ENCODE assay signal across 12 cellular contexts in the genomic region with DNA sequence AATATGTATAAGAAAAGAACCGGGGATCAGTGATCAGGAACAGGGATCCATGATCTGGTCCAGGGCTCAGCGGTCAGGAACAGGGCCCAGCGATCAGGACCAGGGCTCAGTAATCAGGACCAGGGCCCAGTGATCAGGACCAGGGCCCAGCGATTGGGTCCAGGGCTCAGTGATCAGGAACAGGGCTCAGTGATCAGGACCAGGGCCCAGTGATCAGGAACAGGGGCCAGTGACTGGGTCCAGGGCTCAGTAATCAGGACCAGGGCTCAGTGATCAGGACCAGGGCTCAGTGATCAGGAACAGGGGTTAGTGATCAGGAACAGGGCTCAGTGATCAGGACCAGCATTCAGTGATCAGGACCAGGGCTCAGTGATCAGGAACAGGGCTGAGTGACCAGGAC. TPM values are rescaled to one million over a fixed set of nuclear protein-coding genes. Genes with fewer than 3 reads are reported as not detected.
DNase-seq lines count a peak whose midpoint lies in the region; ATAC-seq and TF ChIP-seq lines count a peak whose summit lies in the region.
"Had no signal": no experiment of that assay in that cellular context is flagged by ENCODE, and none has a peak within 500 bp of the region (broad histone marks: within the 10 kb centered on the region; RNA-seq: fewer than 3 reads in every experiment).

No MANE protein-coding gene starts in this region.

- peak; percentile 56 for DNase-seq in activated effector memory CD4-positive, alpha-beta T cell treated with anti-CD3 and anti-CD28 coated beads, Interleukin-2, amount 50 U/mL, for 16 hours
- no peak for DNase-seq in activated effector memory CD4-positive, alpha-beta T cell treated with Interleukin-2 at 50 U/mL for 16 hours
- DNase-seq in hepatocyte (ENCODE audit: low spot score) (peak; percentile 51), MG63 (no peak)
- DNase-seq in stimulated activated naive B cell treated with anti-CD40 and anti-IgM and Interleukin-4, amounts not matched to agents 10 μg/mL and 1 μg/mL and 100 μg/mL, for 72 hours, result no peak
- DNase-seq: mesenchymal stem cell, NCI-H446 treated with DMSO at 0.1 percent for 48 hours had no signal

- H2AFZ ChIP-seq in SU-DHL-6 (ENCODE audit: low read depth, low read length, severe bottlenecking), result no peak overlapping the region
- no peak overlapping the region for H2AFZ ChIP-seq in hepatocyte

- H3F3A ChIP-seq in SU-DHL-6 (ENCODE audit: insufficient read depth), result peaks cover 24% of the 10 kb centered on the region

- H3K9me3 ChIP-seq in SU-DHL-6 (ENCODE audit: insufficient read depth, low read length) (no peaks in the 10 kb centered on the region), hepatocyte (ENCODE audit: low read depth) (no peaks in the 10 kb centered on the region), MG63 (no peaks in the 10 kb centered on the region)
- H3K9me3 ChIP-seq: ascending aorta, right lobe of liver had no signal

- H3K4me1 ChIP-seq in hepatocyte (ENCODE audit: insufficient read depth), result no peaks in the 10 kb centered on the region
- H3K4me1 ChIP-seq: ascending aorta had no signal

- H3K36me3 ChIP-seq in SU-DHL-6 (ENCODE audit: low read length) (no peaks in the 10 kb centered on the region), hepatocyte (replicated peaks; ENCODE audit: insufficient read depth, low read depth) (no peaks in the 10 kb centered on the region), MG63 (no peaks in the 10 kb centered on the region)
- H3K36me3 ChIP-seq: ascending aorta, right lobe of liver had no signal

- 61% methylated on average over 4 of the region's 4 CpGs for WGBS in hepatocyte (ENCODE audit: low lambda C conversion rate, missing lambda C conversion rate)

- no peaks in the 10 kb centered on the region for H3K79me2 ChIP-seq in SU-DHL-6 (ENCODE audit: insufficient read depth, low read length)
- no peaks in the 10 kb centered on the region for H3K79me2 ChIP-seq in hepatocyte

- H3K9me3 Mint-ChIP-seq in stimulated activated naive B cell treated with anti-CD40 and anti-IgM and Interleukin-4, amounts not matched to agents 10 μg/mL and 1 μg/mL and 100 μg/mL, for 72 hours, result peaks cover 5 to 13% of the 10 kb centered on the region in 2 donors

- H3K27me3 ChIP-seq in SU-DHL-6 (ENCODE audit: low read length) (no peaks in the 10 kb centered on the region), hepatocyte (no peaks in the 10 kb centered on the region), MG63 (no peaks in the 10 kb centered on the region)
- H3K27me3 ChIP-seq: ascending aorta, right lobe of liver had no signal

- peak overlapping the region; percentile 100 for H3K27ac Mint-ChIP-seq in stimulated activated naive B cell treated with anti-CD40 and anti-IgM and Interleukin-4, amounts not matched to agents 10 μg/mL and 1 μg/mL and 100 μg/mL, for 72 hours

- H3K27me3 Mint-ChIP-seq in stimulated activated naive B cell treated with anti-CD40 and anti-IgM and Interleukin-4, amounts not matched to agents 10 μg/mL and 1 μg/mL and 100 μg/mL, for 72 hours, result no peaks in the 10 kb centered on the region

- no peak for ATAC-seq in stimulated activated naive B cell treated with anti-CD40 and anti-IgM and Interleukin-4, amounts not matched to agents 10 μg/mL and 1 μg/mL and 100 μg/mL, for 72 hours (replicated peaks)
- no peak for ATAC-seq in HG02852 (IDR thresholded peaks at IDR 0.05; ENCODE audit: unreplicated experiment)
- ATAC-seq in HG02885 (IDR thresholded peaks at IDR 0.05; ENCODE audit: poor library complexity, unreplicated experiment), result no peak

- H3K27ac ChIP-seq in SU-DHL-6 (ENCODE audit: low read depth, low read length) (peak overlapping the region; percentile 99), hepatocyte (no peak overlapping the region)
- H3K27ac ChIP-seq: ascending aorta had no signal

- H3K4me3 ChIP-seq in SU-DHL-6 (ENCODE audit: insufficient read depth, low read length, poor library complexity, severe bottlenecking) (no peak overlapping the region), hepatocyte (no peak overlapping the region), MG63 (no peak overlapping the region)
- H3K4me3 ChIP-seq: ascending aorta, right lobe of liver had no signal

- H3K9me2 ChIP-seq in SU-DHL-6 (replicated peaks; ENCODE audit: insufficient read depth, low read length) (no peaks in the 10 kb centered on the region), hepatocyte (replicated peaks; ENCODE audit: insufficient read depth) (no peaks in the 10 kb centered on the region)

- peak overlapping the region; percentile 60 for H3K9ac ChIP-seq in SU-DHL-6 (ENCODE audit: low read length)

- peaks cover 17 to 20% of the 10 kb centered on the region in 2 donors for H3K36me3 Mint-ChIP-seq in stimulated activated naive B cell treated with anti-CD40 and anti-IgM and Interleukin-4, amounts not matched to agents 10 μg/mL and 1 μg/mL and 100 μg/mL, for 72 hours

- H4K20me1 ChIP-seq in SU-DHL-6 (ENCODE audit: low read depth, low read length) (no peaks in the 10 kb centered on the region), hepatocyte (ENCODE audit: insufficient read depth, poor library complexity, severe bottlenecking) (no peaks in the 10 kb centered on the region)

- TF ChIP-seq CTCF in SU-DHL-6 (IDR thresholded peaks at IDR 0.05; ENCODE audit: insufficient read depth, low read length, poor library complexity, severe bottlenecking) (no peak), hepatocyte (IDR thresholded peaks at IDR 0.05; ENCODE audit: poor library complexity) (no peak)

- H3K4me1 Mint-ChIP-seq in stimulated activated naive B cell treated with anti-CD40 and anti-IgM and Interleukin-4, amounts not matched to agents 10 μg/mL and 1 μg/mL and 100 μg/mL, for 72 hours, result peaks cover 45 to 68% of the 10 kb centered on the region in 2 donors

- H3K4me3 Mint-ChIP-seq in stimulated activated naive B cell treated with anti-CD40 and anti-IgM and Interleukin-4, amounts not matched to agents 10 μg/mL and 1 μg/mL and 100 μg/mL, for 72 hours, result peak overlapping the region in 1 of 2 donors; percentile 44

- H3K4me2 ChIP-seq in SU-DHL-6 (ENCODE audit: low read depth, low read length, poor library complexity, severe bottlenecking) (peak overlapping the region; percentile 16), hepatocyte (no peak overlapping the region)

RNA-seq across cellular contexts. Expression of a gene that starts 56.3 kb away (rescaled TPM):
- total RNA-seq in hepatocyte, result 2.3 and 3.0 TPM in 2 replicates
- polyA plus RNA-seq in hepatocyte, result 3.0 and 5.8 TPM in 2 replicates
- total RNA-seq in MG63 (2014; rRNA removed; shearing (Covaris generic); ENCODE audit: low replicate concordance), result 7.1 and 17.0 TPM in 2 replicates

Comparison
In these comparisons a context has a peak if more than half of its experiments do, and no peak if none do; other contexts are left out.
1. DNase-seq: peak in activated effector memory CD4-positive, alpha-beta T cell treated with anti-CD3 and anti-CD28 coated beads, Interleukin-2, amount 50 U/mL, for 16 hours (single experiment) and hepatocyte (single experiment); none in activated effector memory CD4-positive, alpha-beta T cell treated with Interleukin-2 at 50 U/mL for 16 hours (single experiment), stimulated activated naive B cell treated with anti-CD40 and anti-IgM and Interleukin-4, amounts not matched to agents 10 μg/mL and 1 μg/mL and 100 μg/mL, for 72 hours (single experiment) and MG63 (single experiment).